12 cellular contexts compared by ENCODE assay signal in genomic region chr11:75468534-75469340, GRCh38. TPM values are rescaled to one million over a fixed set of nuclear protein-coding genes. Genes with fewer than 3 reads are reported as not detected.
DNase-seq lines count a peak whose midpoint lies in the region; ATAC-seq, FAIRE-seq and TF ChIP-seq lines count a peak whose summit lies in the region.
"Had no signal": no experiment of that assay in that cellular context is flagged by ENCODE, and none has a peak within 500 bp of the region (broad histone marks: within the 10 kb centered on the region; RNA-seq: fewer than 3 reads in every experiment).

No MANE protein-coding gene starts in this region.

- no peaks in the 10 kb centered on the region for H4K20me1 ChIP-seq in astrocyte (ENCODE audit: insufficient read depth, low read length)

- H3K36me3 Mint-ChIP-seq in HFFc6 (ENCODE audit: low read depth) = no peaks in the 10 kb centered on the region
- no peaks in the 10 kb centered on the region for H3K36me3 Mint-ChIP-seq in astrocyte (ENCODE audit: low read depth, unreplicated experiment)
- no peaks in the 10 kb centered on the region for H3K36me3 Mint-ChIP-seq in stimulated activated naive B cell treated with anti-CD40 and anti-IgM and Interleukin-4, amounts not matched to agents 10 μg/mL and 1 μg/mL and 100 μg/mL, for 72 hours
- H3K36me3 Mint-ChIP-seq in progenitor cell of endocrine pancreas (ENCODE audit: insufficient read depth) = no peaks in the 10 kb centered on the region
- H3K36me3 Mint-ChIP-seq: stimulated activated effector memory CD8-positive, alpha-beta T cell treated with anti-CD3 and anti-CD28 coated beads, Interleukin-12 subunit alpha, Interleukin-12 subunit beta, amount 100 ng/mL, for 72 hours had no signal

- peaks cover 22% of the 10 kb centered on the region for H3K4me1 Mint-ChIP-seq in HFFc6 (ENCODE audit: low read depth)
- peaks cover 20% of the 10 kb centered on the region for H3K4me1 Mint-ChIP-seq in astrocyte (ENCODE audit: low read depth, unreplicated experiment)
- H3K4me1 Mint-ChIP-seq in stimulated activated naive B cell treated with anti-CD40 and anti-IgM and Interleukin-4, amounts not matched to agents 10 μg/mL and 1 μg/mL and 100 μg/mL, for 72 hours = peaks cover 0 to 4% of the 10 kb centered on the region in 2 donors
- peaks cover 4% of the 10 kb centered on the region for H3K4me1 Mint-ChIP-seq in progenitor cell of endocrine pancreas (ENCODE audit: low read depth)
- H3K4me1 Mint-ChIP-seq: activated CD4-positive, alpha-beta memory T cell treated with anti-CD3 and anti-CD28 coated beads, Interleukin-2, amount 10 ng/mL, durations not matched to agents 7 days and 5 days had no signal

- no peaks in the 10 kb centered on the region for H3K27me3 ChIP-seq in astrocyte (ENCODE audit: insufficient read depth, low read length)
- no peaks in the 10 kb centered on the region for H3K27me3 ChIP-seq in right atrium auricular region

- no peak for ATAC-seq in stimulated activated naive B cell treated with anti-CD40 and anti-IgM and Interleukin-4, amounts not matched to agents 10 μg/mL and 1 μg/mL and 100 μg/mL, for 72 hours (replicated peaks)
- ATAC-seq: stimulated activated effector memory CD8-positive, alpha-beta T cell treated with anti-CD3 and anti-CD28 coated beads, Interleukin-12 subunit alpha, Interleukin-12 subunit beta, amount 100 ng/mL, for 72 hours had no signal

- H3K4me1 ChIP-seq in astrocyte (ENCODE audit: insufficient read depth, low read length) (peaks cover 22% of the 10 kb centered on the region), right atrium auricular region (peaks cover 0 to 21% of the 10 kb centered on the region in 2 donors)

- DNase-seq in HFFc6 (no peak), astrocyte (ENCODE audit: low read depth) (peak; percentile 73), right atrium auricular region (ENCODE audit: low spot score) (peak; percentile 69), skeletal muscle cell (ENCODE audit: low read depth) (peak; percentile 68), NCI-H345 treated with DMSO at 0.1 percent for 48 hours (lab: John Stamatoyannopoulos, UW; ENCODE audit: unreplicated experiment) (no peak), HPDE6-E6E7 (ENCODE audit: extremely low spot score) (no peak), progenitor cell of endocrine pancreas (ENCODE audit: low spot score, unreplicated experiment) (no peak)
- DNase-seq in stimulated activated naive B cell treated with anti-CD40 and anti-IgM and Interleukin-4, amounts not matched to agents 10 μg/mL and 1 μg/mL and 100 μg/mL, for 72 hours = no peak
- DNase-seq: activated CD4-positive, alpha-beta memory T cell treated with anti-CD3 and anti-CD28 coated beads, Interleukin-2, amount 10 ng/mL, durations not matched to agents 7 days and 5 days; amygdala; DND-41 had no signal

- H3K9ac ChIP-seq in astrocyte (ENCODE audit: low read length) = no peak overlapping the region

- H3K4me3 Mint-ChIP-seq in HFFc6 = no peak overlapping the region
- H3K4me3 Mint-ChIP-seq in astrocyte (ENCODE audit: unreplicated experiment) = no peak overlapping the region
- H3K4me3 Mint-ChIP-seq in stimulated activated naive B cell treated with anti-CD40 and anti-IgM and Interleukin-4, amounts not matched to agents 10 μg/mL and 1 μg/mL and 100 μg/mL, for 72 hours = no peak overlapping the region
- no peak overlapping the region for H3K4me3 Mint-ChIP-seq in progenitor cell of endocrine pancreas (ENCODE audit: low read depth)
- H3K4me3 Mint-ChIP-seq: activated CD4-positive, alpha-beta memory T cell treated with anti-CD3 and anti-CD28 coated beads, Interleukin-2, amount 10 ng/mL, durations not matched to agents 7 days and 5 days; stimulated activated effector memory CD8-positive, alpha-beta T cell treated with anti-CD3 and anti-CD28 coated beads, Interleukin-12 subunit alpha, Interleukin-12 subunit beta, amount 100 ng/mL, for 72 hours had no signal

- no peaks in the 10 kb centered on the region for H3K79me2 ChIP-seq in astrocyte (ENCODE audit: insufficient read depth, low read length)

- H3K9me3 Mint-ChIP-seq in HFFc6 (no peaks in the 10 kb centered on the region), astrocyte (ENCODE audit: unreplicated experiment) (no peaks in the 10 kb centered on the region), progenitor cell of endocrine pancreas (ENCODE audit: low read depth) (no peaks in the 10 kb centered on the region)
- no peaks in the 10 kb centered on the region for H3K9me3 Mint-ChIP-seq in stimulated activated naive B cell treated with anti-CD40 and anti-IgM and Interleukin-4, amounts not matched to agents 10 μg/mL and 1 μg/mL and 100 μg/mL, for 72 hours
- H3K9me3 Mint-ChIP-seq: activated CD4-positive, alpha-beta memory T cell treated with anti-CD3 and anti-CD28 coated beads, Interleukin-2, amount 10 ng/mL, durations not matched to agents 7 days and 5 days; stimulated activated effector memory CD8-positive, alpha-beta T cell treated with anti-CD3 and anti-CD28 coated beads, Interleukin-12 subunit alpha, Interleukin-12 subunit beta, amount 100 ng/mL, for 72 hours had no signal

- no peaks in the 10 kb centered on the region for H3K36me3 ChIP-seq in astrocyte (ENCODE audit: insufficient read depth, low read length)
- no peaks in the 10 kb centered on the region for H3K36me3 ChIP-seq in right atrium auricular region

- H3K27ac Mint-ChIP-seq in HFFc6 (peak overlapping the region; percentile 16; the same call in 1 of the 2 replicates), astrocyte (ENCODE audit: unreplicated experiment) (no peak overlapping the region), progenitor cell of endocrine pancreas (no peak overlapping the region)
- H3K27ac Mint-ChIP-seq in stimulated activated naive B cell treated with anti-CD40 and anti-IgM and Interleukin-4, amounts not matched to agents 10 μg/mL and 1 μg/mL and 100 μg/mL, for 72 hours = no peak overlapping the region
- H3K27ac Mint-ChIP-seq: activated CD4-positive, alpha-beta memory T cell treated with anti-CD3 and anti-CD28 coated beads, Interleukin-2, amount 10 ng/mL, durations not matched to agents 7 days and 5 days; stimulated activated effector memory CD8-positive, alpha-beta T cell treated with anti-CD3 and anti-CD28 coated beads, Interleukin-12 subunit alpha, Interleukin-12 subunit beta, amount 100 ng/mL, for 72 hours had no signal

- no peak overlapping the region for H3K4me3 ChIP-seq in astrocyte (ENCODE audit: insufficient read depth, low read depth, low read length)
- H3K4me3 ChIP-seq in right atrium auricular region = no peak overlapping the region
- no peak overlapping the region for H3K4me3 ChIP-seq in skeletal muscle cell (ENCODE audit: low read depth, low read length)

- TF ChIP-seq CTCF in HFFc6 (IDR thresholded peaks at IDR 0.05) (no peak), astrocyte (IDR thresholded peaks at IDR 0.05; ENCODE audit: insufficient read depth, low read depth, low read length) (no peak), right atrium auricular region (IDR thresholded peaks at IDR 0.05) (no peak), progenitor cell of endocrine pancreas (IDR thresholded peaks at IDR 0.05; ENCODE audit: unreplicated experiment) (no peak)

- FAIRE-seq in astrocyte (lab: Jason Lieb, UNC) = no peak

- H3K4me2 ChIP-seq in astrocyte (ENCODE audit: low read length) = peak overlapping the region; percentile 39

- H3K27ac ChIP-seq in astrocyte (ENCODE audit: low read depth, low read length) = no peak overlapping the region
- H3K27ac ChIP-seq in right atrium auricular region = no peak overlapping the region

- H2AFZ ChIP-seq in astrocyte (ENCODE audit: low read depth, low read length) = peak overlapping the region; percentile 44

- no peaks in the 10 kb centered on the region for H3K9me3 ChIP-seq in astrocyte (ENCODE audit: insufficient read depth, low read depth, low read length)
- H3K9me3 ChIP-seq in right atrium auricular region = no peaks in the 10 kb centered on the region

- H3K27me3 Mint-ChIP-seq in HFFc6 (ENCODE audit: insufficient read depth) (peaks cover 9% of the 10 kb centered on the region), astrocyte (ENCODE audit: low read depth, unreplicated experiment) (peaks cover 24% of the 10 kb centered on the region), progenitor cell of endocrine pancreas (peaks cover 2% of the 10 kb centered on the region)
- H3K27me3 Mint-ChIP-seq in stimulated activated naive B cell treated with anti-CD40 and anti-IgM and Interleukin-4, amounts not matched to agents 10 μg/mL and 1 μg/mL and 100 μg/mL, for 72 hours = peaks cover 3 to 7% of the 10 kb centered on the region in 2 donors
- H3K27me3 Mint-ChIP-seq: activated CD4-positive, alpha-beta memory T cell treated with anti-CD3 and anti-CD28 coated beads, Interleukin-2, amount 10 ng/mL, durations not matched to agents 7 days and 5 days had no signal

RNA-seq across cellular contexts. Expression of gene KLHL35, which starts 35.7 kb away (rescaled TPM):
- not detected for total RNA-seq in HFFc6 (2021; fragmentation: NEBNext Ultra II Directional; extraction: Animal tissue kit (Norgen Biotek cat#: 25700))
- 0.77 and 0.87 TPM in 2 replicates for total RNA-seq in astrocyte
- 1 to 10 TPM in 1 of 2 donors, under 1 TPM in 1; 0.20 to 1.4 TPM for total RNA-seq in right atrium auricular region
- 0.55 and 1.2 TPM in 2 replicates for total RNA-seq in progenitor cell of endocrine pancreas

RNA-seq across cellular contexts. Expression of gene GDPD5, which starts 57.0 kb away (rescaled TPM):
- 1 to 10 TPM; 2.5 to 5.7 (median 4.2) TPM for total RNA-seq in HFFc6 (2021; fragmentation: NEBNext Ultra II Directional; extraction: Animal tissue kit (Norgen Biotek cat#: 25700))
- total RNA-seq in astrocyte (6.7 and 9.4 TPM in 2 replicates), right atrium auricular region (1 to 10 TPM; 3.5 to 6.1 TPM), progenitor cell of endocrine pancreas (32.4 and 33.1 TPM in 2 replicates)

Comparison
In these comparisons a context has a peak if more than half of its experiments do, and no peak if none do; other contexts are left out.
1. DNase-seq: peak in astrocyte (single experiment), right atrium auricular region (single experiment) and skeletal muscle cell (single experiment); none in HFFc6 (single experiment), stimulated activated naive B cell treated with anti-CD40 and anti-IgM and Interleukin-4, amounts not matched to agents 10 μg/mL and 1 μg/mL and 100 μg/mL, for 72 hours (single experiment), NCI-H345 treated with DMSO at 0.1 percent for 48 hours (single experiment), HPDE6-E6E7 (single experiment) and progenitor cell of endocrine pancreas (single experiment).